8 cellular contexts compared by ENCODE assay signal in the genomic region with DNA sequence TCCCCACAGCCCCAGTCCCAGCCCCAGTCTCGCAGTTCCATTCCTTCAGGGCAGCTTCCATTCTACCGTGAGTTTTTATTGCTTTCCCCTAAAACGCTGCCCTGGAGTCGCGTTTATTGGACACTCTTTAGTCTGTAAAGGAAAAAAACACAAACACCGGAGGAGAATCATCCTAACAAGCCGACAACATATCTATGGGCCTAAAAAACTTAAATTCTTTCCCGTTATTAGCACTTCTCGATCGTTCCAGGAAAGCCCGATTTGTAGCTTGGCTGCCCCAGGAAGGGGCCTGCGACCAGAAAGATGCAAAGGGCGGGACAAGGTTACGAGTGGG.
DNase-seq lines count a peak whose midpoint lies in the region; TF ChIP-seq lines count a peak whose summit lies in the region.

No MANE protein-coding gene starts in this region.

- H3K4me1 Mint-ChIP-seq in progenitor cell of endocrine pancreas (ENCODE audit: low read depth) = peaks cover 5% of the 10 kb centered on the region

- intact Hi-C loops in OCI-LY7 (cut with micrococcal nuclease; ENCODE audit: unreplicated experiment) = no loop called here

- BruUV-seq in OCI-LY7 (replicated peaks; lab: Mats Ljungman, UMichigan) = no TSS peak

- H4K20me1 ChIP-seq in OCI-LY7 (ENCODE audit: insufficient read depth, low read length) = no peaks in the 10 kb centered on the region

- no peaks in the 10 kb centered on the region for H3K9me3 Mint-ChIP-seq in progenitor cell of endocrine pancreas (ENCODE audit: low read depth)

- H3K27ac ChIP-seq in OCI-LY7 (ENCODE audit: low read depth, low read length, poor library complexity, severe bottlenecking) = no peak overlapping the region

- peak; percentile 26 for DNase-seq in NCI-H1105 treated with DMSO at 0.1 percent for 48 hours (lab: John Stamatoyannopoulos, UW)
- no peak for DNase-seq in NCI-H1105 (lab: John Stamatoyannopoulos, UW)
- DNase-seq in OCI-LY7 (ENCODE audit: low spot score) = no peak
- DNase-seq in epithelial cell of proximal tubule (ENCODE audit: low read depth) = no peak
- no peak for DNase-seq in progenitor cell of endocrine pancreas (ENCODE audit: low spot score, unreplicated experiment)
- DNase-seq in NCI-H1930 (lab: John Stamatoyannopoulos, UW) = no peak
- DNase-seq in stimulated activated CD4-positive, alpha-beta T cell treated with anti-CD3 and anti-CD28 coated beads, Interleukin-4, amount 100 ng/mL, for 4 hours = no peak
- no peak for DNase-seq in amniotic stem cell (lab: John Stamatoyannopoulos, UW)

- H3K9me3 ChIP-seq in OCI-LY7 (ENCODE audit: low read length) = no peaks in the 10 kb centered on the region

- no peak for TF ChIP-seq CTCF in OCI-LY7 (conservative IDR thresholded peaks at IDR 0.05; ENCODE audit: low read length)
- TF ChIP-seq CTCF in epithelial cell of proximal tubule (conservative IDR thresholded peaks at IDR 0.05; ENCODE audit: low read depth, low read length) = no peak
- no peak for TF ChIP-seq CTCF in progenitor cell of endocrine pancreas (IDR thresholded peaks at IDR 0.05; ENCODE audit: unreplicated experiment)

- H2AFZ ChIP-seq in OCI-LY7 (ENCODE audit: low read length) = peak overlapping the region; percentile 69; the same call in 1 of the 2 replicates

- POLR2A ChIA-PET in OCI-LY7 (lab: Charles Lee) = interaction anchor here (1.5 to 1.6 kb wide), 2 partner anchors 10 to 17 kb away, joined by 4 to 5 read pairs; no protein-coding TSS in a partner anchor

- peak overlapping the region; percentile 89 for H3K4me3 Mint-ChIP-seq in progenitor cell of endocrine pancreas (ENCODE audit: low read depth)

- no peaks in the 10 kb centered on the region for H3K79me2 ChIP-seq in OCI-LY7 (ENCODE audit: insufficient read depth, low read depth, low read length)

- H3K4me2 ChIP-seq in OCI-LY7 (ENCODE audit: low read length) = peak overlapping the region; percentile 90

- H3K36me3 Mint-ChIP-seq in progenitor cell of endocrine pancreas (ENCODE audit: insufficient read depth) = no peaks in the 10 kb centered on the region

- no peaks in the 10 kb centered on the region for H3K36me3 ChIP-seq in OCI-LY7 (ENCODE audit: insufficient read depth, low read length)

- H3K4me3 ChIP-seq in OCI-LY7 (ENCODE audit: low read depth, low read length, poor library complexity, severe bottlenecking) (peak overlapping the region; percentile 68), epithelial cell of proximal tubule (ENCODE audit: low read depth, low read length) (peak overlapping the region; percentile 79)

- peaks cover 15% of the 10 kb centered on the region for H3K27me3 Mint-ChIP-seq in progenitor cell of endocrine pancreas

- peak overlapping the region; percentile 84 for H3K27ac Mint-ChIP-seq in progenitor cell of endocrine pancreas

- H3K4me1 ChIP-seq in OCI-LY7 (ENCODE audit: insufficient read depth, low read length, poor library complexity, severe bottlenecking) = no peaks in the 10 kb centered on the region

- H3K9me2 ChIP-seq in OCI-LY7 (ENCODE audit: insufficient read depth, low read length) = no peaks in the 10 kb centered on the region

- CTCF ChIA-PET in OCI-LY7 (lab: Charles Lee; ENCODE audit: unreplicated experiment) = no interaction called here
